ENCODE assay signal across 8 cellular contexts in genomic region chr1:119275145-119275929, GRCh38.
DNase-seq lines count a peak whose midpoint lies in the region; ATAC-seq, FAIRE-seq and TF ChIP-seq lines count a peak whose summit lies in the region.

No MANE protein-coding gene starts in this region.

- POLR2A ChIA-PET in K562 (lab: Yijun Ruan, JAX), result interaction anchor here (0.6 to 1.8 kb wide), 3 partner anchors 13 to 134 kb away, joined by 3 to 7 read pairs (median 6); partner anchors contain the start of gene WARS2

- TF ChIP-seq CTCF in KMS-11 (conservative IDR thresholded peaks at IDR 0.05; ENCODE audit: low read depth, low read length) (peak; percentile 90), K562 (IDR thresholded peaks at IDR 0.05 in 2 of 3, conservative IDR thresholded peaks at IDR 0.05 in 1 of 3; ENCODE audit: insufficient read depth in 2 of 3, low read depth in 1 of 3, low read length in 3 of 3) (peak; percentile 71 to 89 (median 83))

- no peaks in the 10 kb centered on the region for H3K9me3 ChIP-seq in K562 (replicated peaks; ENCODE audit: control insufficient read depth, insufficient read depth, low read depth, low read length)

- TF ChIP-seq EP300 in K562 (IDR thresholded peaks at IDR 0.05; ENCODE audit: low read length), result no peak

- DNase-seq in COLO668 (lab: John Stamatoyannopoulos, UW; ENCODE audit: unreplicated experiment) (peak; percentile 45), GM19239 (ENCODE audit: insufficient read length, low spot score) (peak; percentile 15), SHP77 treated with DMSO at 0.1 percent for 48 hours (lab: John Stamatoyannopoulos, UW) (peak; percentile 33), K562 (ENCODE audit: extremely low read depth in 1 of 4, low spot score in 3 of 4) (peak; percentile 53 to 68 (median 60)), kidney glomerular epithelial cell (lab: John Stamatoyannopoulos, UW) (peak; percentile 61), GOT3 (lab: John Stamatoyannopoulos, UW) (no peak)
- DNase-seq in stimulated activated naive CD4-positive, alpha-beta T cell (lab: John Stamatoyannopoulos, UW), result peak in 4 of 6 experiments; percentile 2 to 28 (median 7)

- H3K9ac ChIP-seq in KMS-11 (no peak overlapping the region), K562 (ENCODE audit: insufficient read depth in 1 of 2, low read depth in 2 of 2, low read length in 2 of 2) (no peak overlapping the region)

- H3K4me3 ChIP-seq in KMS-11 (IDR thresholded peaks at IDR 0.05; ENCODE audit: insufficient read depth, low read depth, low read length), result no peak overlapping the region
- H3K4me3 ChIP-seq in K562, result no peak overlapping the region

- CTCF ChIA-PET in K562 (lab: Yijun Ruan, JAX; ENCODE audit: low intra/inter-chr PET ratio), result interaction anchor here (0.6 to 1.3 kb wide), 2 partner anchors 91 to 373 kb away, joined by 3 read pairs; no protein-coding TSS in a partner anchor

- H3K27ac ChIP-seq in KMS-11, result no peak overlapping the region
- H3K27ac ChIP-seq in K562 (ENCODE audit: extremely low read depth, low read depth, low read length), result no peak overlapping the region

- H3K36me3 ChIP-seq in KMS-11 (ENCODE audit: insufficient read depth) (no peaks in the 10 kb centered on the region), K562 (ENCODE audit: control insufficient read depth, insufficient read depth, low read length) (no peaks in the 10 kb centered on the region)

- no peaks in the 10 kb centered on the region for H3K27me3 ChIP-seq in KMS-11 (ENCODE audit: insufficient read depth, low read depth)
- no peaks in the 10 kb centered on the region for H3K27me3 ChIP-seq in K562 (ENCODE audit: control insufficient read depth in 2 of 2, insufficient read depth in 2 of 2, low read length in 2 of 2)

- H3K79me2 ChIP-seq in KMS-11 (ENCODE audit: insufficient read depth, low read depth) (no peaks in the 10 kb centered on the region), K562 (ENCODE audit: control insufficient read depth, insufficient read depth, low read length) (no peaks in the 10 kb centered on the region)

- H2AFZ ChIP-seq in KMS-11 (ENCODE audit: low read depth) (no peak overlapping the region), K562 (ENCODE audit: low read depth, low read length) (no peak overlapping the region)

- H3K4me2 ChIP-seq in KMS-11 (no peak overlapping the region), K562 (ENCODE audit: insufficient read depth, low read length) (no peak overlapping the region)

- peak; percentile 30 to 63; a peak in 3 of 4 replicates for TF ChIP-seq RAD21 in K562 (CRISPR knock-in tag; conservative IDR thresholded peaks at IDR 0.05 in 1 of 2, IDR thresholded peaks at IDR 0.05 in 1 of 2)

- H3K4me1 ChIP-seq in KMS-11 (ENCODE audit: low read depth, poor library complexity, severe bottlenecking), result no peaks in the 10 kb centered on the region
- no peaks in the 10 kb centered on the region for H3K4me1 ChIP-seq in K562 (replicated peaks in 1 of 2; ENCODE audit: control insufficient read depth in 2 of 2, insufficient read depth in 2 of 2, low read length in 2 of 2)

- intact Hi-C loops in K562 (cut with micrococcal nuclease), result loop anchor here (1.0 to 10.0 kb wide), 3 partner anchors 92 to 441 kb away; no protein-coding TSS in a partner anchor

- TF ChIP-seq POLR2A in K562 (conservative IDR thresholded peaks at IDR 0.05), result no peak

- in situ Hi-C loops in K562 (cut with MboI), result no loop called here

- WGBS in K562 (ENCODE audit: insufficient coverage, low coverage, missing lambda C conversion rate), result 6% methylated on average over 4 of the region's 4 CpGs

- H4K20me1 ChIP-seq in KMS-11 (ENCODE audit: insufficient read depth) (no peaks in the 10 kb centered on the region), K562 (replicated peaks; ENCODE audit: control insufficient read depth, insufficient read depth, low read length) (no peaks in the 10 kb centered on the region)

- no peaks in the 10 kb centered on the region for H3K9me1 ChIP-seq in K562 (ENCODE audit: control insufficient read depth, insufficient read depth, low read length)

- peak; percentile 80 for FAIRE-seq in GM19239 (lab: Jason Lieb, UNC)
- FAIRE-seq in K562 (lab: Jason Lieb, UNC), result peak; percentile 83

- peak; percentile 97 for ATAC-seq in K562

- no TSS peak for BruUV-seq in K562 (replicated peaks; lab: Mats Ljungman, UMichigan)

TF ChIP-seq in K562, 482 proteins besides CTCF, POLR2A, EP300 and RAD21:
- TF ChIP-seq ILF3 (IDR thresholded peaks at IDR 0.05; ENCODE audit: borderline replicate concordance) (no peak), GATAD2B (IDR thresholded peaks at IDR 0.05; ENCODE audit: borderline replicate concordance) (0 out of 2 replicates have a peak, but pooled peaks have one; percentile 23), SMC3 (conservative IDR thresholded peaks at IDR 0.05; ENCODE audit: insufficient read depth, low read depth, low read length) (peak; percentile 43; the same call in 1 of the 2 replicates)
- TF ChIP-seq, protein P1, sequence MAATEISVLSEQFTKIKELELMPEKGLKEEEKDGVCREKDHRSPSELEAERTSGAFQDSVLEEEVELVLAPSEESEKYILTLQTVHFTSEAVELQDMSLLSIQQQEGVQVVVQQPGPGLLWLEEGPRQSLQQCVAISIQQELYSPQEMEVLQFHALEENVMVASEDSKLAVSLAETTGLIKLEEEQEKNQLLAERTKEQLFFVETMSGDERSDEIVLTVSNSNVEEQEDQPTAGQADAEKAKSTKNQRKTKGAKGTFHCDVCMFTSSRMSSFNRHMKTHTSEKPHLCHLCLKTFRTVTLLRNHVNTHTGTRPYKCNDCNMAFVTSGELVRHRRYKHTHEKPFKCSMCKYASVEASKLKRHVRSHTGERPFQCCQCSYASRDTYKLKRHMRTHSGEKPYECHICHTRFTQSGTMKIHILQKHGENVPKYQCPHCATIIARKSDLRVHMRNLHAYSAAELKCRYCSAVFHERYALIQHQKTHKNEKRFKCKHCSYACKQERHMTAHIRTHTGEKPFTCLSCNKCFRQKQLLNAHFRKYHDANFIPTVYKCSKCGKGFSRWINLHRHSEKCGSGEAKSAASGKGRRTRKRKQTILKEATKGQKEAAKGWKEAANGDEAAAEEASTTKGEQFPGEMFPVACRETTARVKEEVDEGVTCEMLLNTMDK (IDR thresholded peaks at IDR 0.05; ENCODE audit: borderline replicate concordance, insufficient read depth, low read depth, low read length, poor library complexity, severe bottlenecking), result peak; percentile 48
TF ChIP-seq in K562: peak in this region for 3.
